ENCODE assay signal across 1 cellular context in genomic region chr5:154857534-154858250, GRCh38.
TF ChIP-seq lines count a peak whose summit lies in the region.

No MANE protein-coding gene starts in this region.

TF ChIP-seq in HepG2, 621 proteins besides CTCF, POLR2A, EP300 and RAD21 (continued from another document and continues in another):
- no peak; a peak in 1 of 4 replicates for TF ChIP-seq REST (IDR thresholded peaks at IDR 0.05; ENCODE audit: borderline replicate concordance in 1 of 2, low read depth in 1 of 2, low read length in 2 of 2)
- no peak for TF ChIP-seq ZNF3 (CRISPR knock-in tag; IDR thresholded peaks at IDR 0.05)
- no peak; the same call in 1 of the 2 replicates for TF ChIP-seq ZNF205 (CRISPR knock-in tag; IDR thresholded peaks at IDR 0.05)
- TF ChIP-seq GTF2F1 (IDR thresholded peaks at IDR 0.05; ENCODE audit: low read length): no peak
- no peak for TF ChIP-seq MBNL3 (CRISPR knock-in tag; conservative IDR thresholded peaks at IDR 0.05)
- TF ChIP-seq ZNF367 (CRISPR knock-in tag; IDR thresholded peaks at IDR 0.05; ENCODE audit: borderline replicate concordance): 0 out of 2 replicates have a peak, but pooled peaks have one; percentile 51
- no peak; the same call in 1 of the 2 replicates for TF ChIP-seq WIZ (CRISPR knock-in tag; IDR thresholded peaks at IDR 0.05)
- 0 out of 2 replicates have a peak, but pooled peaks have one; percentile 43 for TF ChIP-seq ZNF331 (CRISPR knock-in tag; IDR thresholded peaks at IDR 0.05)
- no peak; the same call in 1 of the 2 replicates for TF ChIP-seq ZC3H4 (CRISPR knock-in tag; IDR thresholded peaks at IDR 0.05; ENCODE audit: borderline replicate concordance)
- TF ChIP-seq USF2 (IDR thresholded peaks at IDR 0.05; ENCODE audit: low read depth, low read length): no peak
- TF ChIP-seq USF2 (CRISPR knock-in tag; IDR thresholded peaks at IDR 0.05; ENCODE audit: borderline replicate concordance): no peak
- no peak for TF ChIP-seq ZNF775 (CRISPR knock-in tag; IDR thresholded peaks at IDR 0.05; ENCODE audit: borderline replicate concordance)
- TF ChIP-seq TFE3 (CRISPR knock-in tag; IDR thresholded peaks at IDR 0.05): 0 out of 2 replicates have a peak, but pooled peaks have one; percentile 38
- 0 out of 2 replicates have a peak, but pooled peaks have one; percentile 54 for TF ChIP-seq ATF5 (CRISPR knock-in tag; IDR thresholded peaks at IDR 0.05; ENCODE audit: low read depth)
- TF ChIP-seq ZHX2 (IDR thresholded peaks at IDR 0.05; ENCODE audit: low read depth): no peak
- no peak for TF ChIP-seq ZHX2 (CRISPR knock-in tag; IDR thresholded peaks at IDR 0.05; ENCODE audit: borderline replicate concordance)
- no peak for TF ChIP-seq TIGD3 (CRISPR knock-in tag; IDR thresholded peaks at IDR 0.05; ENCODE audit: borderline replicate concordance)
- peak; percentile 58; the same call in 1 of the 2 replicates for TF ChIP-seq PRDM15 (CRISPR knock-in tag; IDR thresholded peaks at IDR 0.05)
- TF ChIP-seq MAX (IDR thresholded peaks at IDR 0.05): peak; percentile 94
- TF ChIP-seq NFE2L1 (CRISPR knock-in tag; IDR thresholded peaks at IDR 0.05; ENCODE audit: borderline replicate concordance): no peak
- no peak; the same call in 1 of the 2 replicates for TF ChIP-seq ZSCAN5A (CRISPR knock-in tag; IDR thresholded peaks at IDR 0.05; ENCODE audit: borderline replicate concordance)
- TF ChIP-seq ZNF567 (CRISPR knock-in tag; IDR thresholded peaks at IDR 0.05; ENCODE audit: borderline replicate concordance): no peak
- TF ChIP-seq MYNN (CRISPR knock-in tag; IDR thresholded peaks at IDR 0.05; ENCODE audit: low read depth): 0 out of 2 replicates have a peak, but pooled peaks have one; percentile 32
- no peak for TF ChIP-seq ZMAT5 (CRISPR knock-in tag; IDR thresholded peaks at IDR 0.05; ENCODE audit: borderline replicate concordance, low read depth)
- no peak for TF ChIP-seq ZFP1 (CRISPR knock-in tag; IDR thresholded peaks at IDR 0.05)
- no peak for TF ChIP-seq SETDB1 (CRISPR knock-in tag; IDR thresholded peaks at IDR 0.05; ENCODE audit: borderline replicate concordance)
- TF ChIP-seq GATA4 (IDR thresholded peaks at IDR 0.05; ENCODE audit: borderline replicate concordance, low read depth): no peak
- TF ChIP-seq MBD4 (IDR thresholded peaks at IDR 0.05; ENCODE audit: borderline replicate concordance, low read length): no peak
- no peak for TF ChIP-seq TBP (CRISPR knock-in tag; IDR thresholded peaks at IDR 0.05)
- TF ChIP-seq MAFG (CRISPR knock-in tag; IDR thresholded peaks at IDR 0.05): no peak
- no peak for TF ChIP-seq GPN1 (CRISPR knock-in tag; IDR thresholded peaks at IDR 0.05; ENCODE audit: borderline replicate concordance)
- TF ChIP-seq ZNF768 (CRISPR knock-in tag; IDR thresholded peaks at IDR 0.05): peak; percentile 56; the same call in 1 of the 2 replicates
- TF ChIP-seq ZMYM4 (CRISPR knock-in tag; IDR thresholded peaks at IDR 0.05): peak; percentile 24; the same call in 1 of the 2 replicates
